ENCODE assay signal across 19 cellular contexts in the genomic region with DNA sequence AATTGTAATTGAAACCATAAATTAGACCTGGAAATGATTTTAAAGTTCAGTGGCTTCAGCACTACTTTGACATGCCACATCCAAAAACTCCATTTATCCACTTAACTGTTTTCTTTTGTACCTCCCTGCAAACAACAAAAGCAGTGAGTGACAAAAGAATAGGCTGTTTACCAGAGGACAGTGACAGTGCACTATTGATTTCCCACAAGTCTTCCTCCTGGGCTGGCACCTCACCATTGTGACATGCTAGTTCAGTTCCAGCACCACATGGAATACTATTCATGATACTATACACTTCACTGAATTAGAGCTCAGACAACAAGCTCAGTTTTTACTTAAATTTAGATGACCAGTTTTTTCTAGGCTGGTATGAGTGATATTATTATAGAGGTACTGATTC. TPM values are rescaled to one million over a fixed set of nuclear protein-coding genes. Genes with fewer than 3 reads are reported as not detected.
DNase-seq lines count a peak whose midpoint lies in the region; ATAC-seq and TF ChIP-seq lines count a peak whose summit lies in the region.
"Had no signal": no experiment of that assay in that cellular context is flagged by ENCODE, and none has a peak within 500 bp of the region (broad histone marks: within the 10 kb centered on the region; RNA-seq: fewer than 3 reads in every experiment).

No MANE protein-coding gene starts in this region.

- POLR2A ChIA-PET in IMR-90 (lab: Charles Lee; ENCODE audit: unreplicated experiment): no interaction called here

- ATAC-seq in IMR-90 (ENCODE audit: low read depth) (no peak), GM18511 (IDR thresholded peaks at IDR 0.05; ENCODE audit: unreplicated experiment) (no peak)
- no peak for ATAC-seq in stimulated activated naive B cell treated with anti-CD40 and anti-IgM and Interleukin-4, amounts not matched to agents 10 μg/mL and 1 μg/mL and 100 μg/mL, for 72 hours (replicated peaks)
- ATAC-seq: CD8-positive, alpha-beta T cell; Right ventricle myocardium inferior had no signal

- H3F3A ChIP-seq in GM23248 (ENCODE audit: insufficient read depth): peaks cover 8% of the 10 kb centered on the region; the same call in 1 of the 2 replicates

- TF ChIP-seq RAD21 in IMR-90 (IDR thresholded peaks at IDR 0.05; ENCODE audit: low read length): no peak

- no peak overlapping the region for H3K4ac ChIP-seq in IMR-90 (ENCODE audit: low read depth, low read length)

- H3K18ac ChIP-seq in IMR-90 (ENCODE audit: low read depth, low read length): peak overlapping the region; percentile 95; the same call in 1 of the 2 replicates

- no peak overlapping the region for H3K4me3 Mint-ChIP-seq in stimulated activated naive B cell treated with anti-CD40 and anti-IgM and Interleukin-4, amounts not matched to agents 10 μg/mL and 1 μg/mL and 100 μg/mL, for 72 hours
- H3K4me3 Mint-ChIP-seq: CD8-positive, alpha-beta T cell had no signal

- H3K4me3 ChIP-seq in IMR-90 (ENCODE audit: insufficient read depth, low read depth, low read length) (no peak overlapping the region), GM23248 (no peak overlapping the region)
- H3K4me3 ChIP-seq: BLaER1 treated with 17β-estradiol and CSF1 and Interleukin-3, amounts not matched to agents 10 nM and 100 nM; MG63 had no signal

- H4K5ac ChIP-seq in IMR-90 (ENCODE audit: low read depth, low read length): peak overlapping the region; percentile 87; the same call in 1 of the 2 replicates

- H3K23ac ChIP-seq in IMR-90 (ENCODE audit: low read depth, low read length): no peak overlapping the region

- H3K27ac ChIP-seq in IMR-90 (ENCODE audit: insufficient read depth, low read length): no peak overlapping the region
- no peak overlapping the region for H3K27ac ChIP-seq in GM23248
- H3K27ac ChIP-seq: BLaER1 treated with 17β-estradiol and CSF1 and Interleukin-3, amounts not matched to agents 10 nM and 100 nM had no signal

- H3K9me3 ChIP-seq in IMR-90 (ENCODE audit: control insufficient read depth, insufficient read depth, low read length) (no peaks in the 10 kb centered on the region), GM23248 (ENCODE audit: low read depth) (no peaks in the 10 kb centered on the region)
- H3K9me3 ChIP-seq: MG63 had no signal

- intact Hi-C loops in IMR-90 (cut with micrococcal nuclease): no loop called here

- peaks cover 2% of the 10 kb centered on the region; the same call in 1 of the 2 replicates for H3K9me1 ChIP-seq in IMR-90 (ENCODE audit: insufficient read depth, low read length)

- H3K4me1 Mint-ChIP-seq in stimulated activated naive B cell treated with anti-CD40 and anti-IgM and Interleukin-4, amounts not matched to agents 10 μg/mL and 1 μg/mL and 100 μg/mL, for 72 hours: no peaks in the 10 kb centered on the region

- peaks cover 2% of the 10 kb centered on the region for H3K36me3 ChIP-seq in IMR-90 (ENCODE audit: control insufficient read depth, insufficient read depth, low read length)
- peaks cover 6% of the 10 kb centered on the region; the same call in 1 of the 2 replicates for H3K36me3 ChIP-seq in GM23248 (ENCODE audit: low read depth)
- H3K36me3 ChIP-seq: MG63 had no signal

- TF ChIP-seq POLR2A in IMR-90 (IDR thresholded peaks at IDR 0.05; ENCODE audit: low read depth, low read length): no peak

- peak overlapping the region; percentile 28 for H3K14ac ChIP-seq in IMR-90 (replicated peaks; ENCODE audit: low read depth, low read length)

- peaks cover 8 to 22% of the 10 kb centered on the region in 2 donors for H3K36me3 Mint-ChIP-seq in stimulated activated naive B cell treated with anti-CD40 and anti-IgM and Interleukin-4, amounts not matched to agents 10 μg/mL and 1 μg/mL and 100 μg/mL, for 72 hours

- peak overlapping the region; percentile 28; the same call in 1 of the 2 replicates for H2AK5ac ChIP-seq in IMR-90 (ENCODE audit: low read depth, low read length)

- in situ Hi-C loops in IMR-90 (cut with MboI; ENCODE audit: low sequenced_read_pairs) (no loop called here), GM23248 (cut with MboI) (no loop called here)

- H3K4me2 ChIP-seq in IMR-90 (ENCODE audit: low read depth, low read length): no peak overlapping the region
- H3K4me2 ChIP-seq in GM23248 (ENCODE audit: unreplicated experiment): no peak overlapping the region
- H3K4me2 ChIP-seq: BLaER1 treated with 17β-estradiol and CSF1 and Interleukin-3, amounts not matched to agents 10 nM and 100 nM had no signal

- no peak overlapping the region for H2AFZ ChIP-seq in IMR-90 (replicated peaks; ENCODE audit: low read length, poor library complexity)
- no peak overlapping the region for H2AFZ ChIP-seq in GM23248

- peak overlapping the region; percentile 76 for H2BK5ac ChIP-seq in IMR-90 (ENCODE audit: low read depth, low read length, poor library complexity, severe bottlenecking)

- H2AK9ac ChIP-seq in IMR-90 (replicated peaks; ENCODE audit: low read depth, low read length, poor library complexity): peak overlapping the region; percentile 81

- peaks cover 0 to 4% of the 10 kb centered on the region in 2 experiments; a peak in 3 of 4 replicates for H3K79me1 ChIP-seq in IMR-90 (ENCODE audit: low read depth in 1 of 2, low read length in 2 of 2)

- no peaks in the 10 kb centered on the region for H3K27me3 ChIP-seq in IMR-90 (ENCODE audit: control insufficient read depth, insufficient read depth, low read length)
- no peaks in the 10 kb centered on the region for H3K27me3 ChIP-seq in GM23248 (replicated peaks; ENCODE audit: insufficient read depth)
- H3K27me3 ChIP-seq: MG63 had no signal

- BruUV-seq in IMR-90 (replicated peaks; lab: Mats Ljungman, UMichigan): no TSS peak

- no peaks in the 10 kb centered on the region for H3K9me2 ChIP-seq in GM23248 (ENCODE audit: insufficient read depth)

- no peak overlapping the region for H3K9ac ChIP-seq in IMR-90 (ENCODE audit: low read depth, low read length)
- H3K9ac ChIP-seq in GM23248: no peak overlapping the region
- H3K9ac ChIP-seq: BLaER1 treated with 17β-estradiol and CSF1 and Interleukin-3, amounts not matched to agents 10 nM and 100 nM had no signal

- DNase-seq in IMR-90 (no peak), NCI-H345 (lab: John Stamatoyannopoulos, UW) (peak; percentile 40), inferior parietal cortex (ENCODE audit: extremely low spot score) (peak; percentile 7), putamen (ENCODE audit: low spot score) (peak; percentile 15), GM23248 (no peak)
- no peak for DNase-seq in stimulated activated CD4-positive, alpha-beta T cell treated with anti-CD3 and anti-CD28 coated beads, Interleukin-4, amount 100 ng/mL, for 4 hours
- DNase-seq in stimulated activated naive B cell treated with anti-CD40 and anti-IgM and Interleukin-4, amounts not matched to agents 10 μg/mL and 1 μg/mL and 100 μg/mL, for 72 hours: no peak
- DNase-seq: CD8-positive, alpha-beta T cell; H7; Kasumi-1; MG63; NCI-H1048; NCI-H146; NCI-H2081; NCI-H446 treated with DMSO at 0.1 percent for 48 hours; NCI-H774 had no signal

- dilution Hi-C loops in IMR-90 (cut with HindIII; ENCODE audit: low sequenced_read_pairs, unreplicated experiment): no loop called here

- H2BK15ac ChIP-seq in IMR-90 (ENCODE audit: low read depth, low read length): 0 out of 3 replicates have a peak overlapping the region, but pooled peaks have one; percentile 49

- 0 out of 2 replicates have a peak overlapping the region, but pooled peaks have one; percentile 63 for H2BK120ac ChIP-seq in IMR-90 (ENCODE audit: low read depth, low read length)

- peaks cover 0 to 7% of the 10 kb centered on the region in 2 donors for H3K9me3 Mint-ChIP-seq in stimulated activated naive B cell treated with anti-CD40 and anti-IgM and Interleukin-4, amounts not matched to agents 10 μg/mL and 1 μg/mL and 100 μg/mL, for 72 hours
- H3K9me3 Mint-ChIP-seq: CD8-positive, alpha-beta T cell had no signal

- H3K4me1 ChIP-seq in IMR-90 (ENCODE audit: control insufficient read depth, insufficient read depth, low read length) (peaks cover 4% of the 10 kb centered on the region), GM23248 (ENCODE audit: insufficient read depth) (peaks cover 30% of the 10 kb centered on the region)
- H3K4me1 ChIP-seq: BLaER1 treated with 17β-estradiol and CSF1 and Interleukin-3, amounts not matched to agents 10 nM and 100 nM had no signal

- peaks cover 6% of the 10 kb centered on the region; the same call in 1 of the 2 replicates for H3K79me2 ChIP-seq in GM23248 (ENCODE audit: insufficient read depth)

- H4K8ac ChIP-seq in IMR-90 (ENCODE audit: low read depth in 2 of 2, low read length in 2 of 2): no peak overlapping the region

- H4K91ac ChIP-seq in IMR-90 (ENCODE audit: insufficient read depth, low read depth, low read length): no peak overlapping the region

- no peaks in the 10 kb centered on the region for H4K20me1 ChIP-seq in IMR-90 (ENCODE audit: insufficient read depth, low read length)
- no peaks in the 10 kb centered on the region for H4K20me1 ChIP-seq in GM23248 (ENCODE audit: insufficient read depth)
- H4K20me1 ChIP-seq: BLaER1 treated with 17β-estradiol and CSF1 and Interleukin-3, amounts not matched to agents 10 nM and 100 nM had no signal

- no peak for TF ChIP-seq CTCF in IMR-90 (conservative IDR thresholded peaks at IDR 0.05; ENCODE audit: low read depth, low read length)

- no peak overlapping the region for H3K56ac ChIP-seq in IMR-90 (ENCODE audit: extremely low read depth, insufficient read depth, low read length)

- H2BK20ac ChIP-seq in IMR-90 (ENCODE audit: low read depth, low read length): 0 out of 2 replicates have a peak overlapping the region, but pooled peaks have one; percentile 42

- H3K27me3 Mint-ChIP-seq in stimulated activated naive B cell treated with anti-CD40 and anti-IgM and Interleukin-4, amounts not matched to agents 10 μg/mL and 1 μg/mL and 100 μg/mL, for 72 hours: no peaks in the 10 kb centered on the region

- CTCF ChIA-PET in IMR-90 (lab: Yijun Ruan, JAX): no interaction called here

- H3K27ac Mint-ChIP-seq in stimulated activated naive B cell treated with anti-CD40 and anti-IgM and Interleukin-4, amounts not matched to agents 10 μg/mL and 1 μg/mL and 100 μg/mL, for 72 hours: no peak overlapping the region
- H3K27ac Mint-ChIP-seq: CD8-positive, alpha-beta T cell had no signal

RNA-seq across cellular contexts. Expression of gene MOSPD2, which starts 29.3 kb away (rescaled TPM):
- 22.2 and 27.8 TPM in 2 replicates for total RNA-seq in IMR-90 (2012; rRNA removed)
- polyA plus RNA-seq in IMR-90 (2012; rRNA removed) (11.1 and 14.1 TPM in 2 replicates), GM23248 (2016; fragmentation: Nextera tagmentation; extraction: Ambion mirVana) (27.9 and 31.0 TPM in 2 replicates)
- polyA plus RNA-seq in IMR-90 (2012; cell fraction: cytosol; rRNA removed): 1.1 and 2.2 TPM in 2 replicates
- polyA plus RNA-seq in IMR-90 (2012; cell fraction: nucleus; rRNA removed; ENCODE audit: low replicate concordance): 2.0 and 32.7 TPM in 2 replicates
- total RNA-seq in GM23248 (2014; rRNA removed; shearing (Covaris generic)): 28.5 and 29.7 TPM in 2 replicates

RNA-seq across cellular contexts. Expression of gene FANCB, which starts 29.7 kb away (rescaled TPM):
- 7.7 and 14.4 TPM in 2 replicates for total RNA-seq in IMR-90 (2012; rRNA removed)
- polyA plus RNA-seq in IMR-90 (2012; rRNA removed) (1.6 and 2.5 TPM in 2 replicates), GM23248 (2016; fragmentation: Nextera tagmentation; extraction: Ambion mirVana) (4.2 and 4.8 TPM in 2 replicates)
- polyA plus RNA-seq in IMR-90 (2012; cell fraction: cytosol; rRNA removed): 0.05 and 0.18 TPM in 2 replicates
- polyA plus RNA-seq in IMR-90 (2012; cell fraction: nucleus; rRNA removed; ENCODE audit: low replicate concordance): 0.24 and 2.6 TPM in 2 replicates
- 6.4 and 9.7 TPM in 2 replicates for total RNA-seq in GM23248 (2014; rRNA removed; shearing (Covaris generic))

Comparison
In these comparisons a context has a peak if more than half of its experiments do, and no peak if none do; other contexts are left out.
1. DNase-seq: peak in NCI-H345 (single experiment), inferior parietal cortex (single experiment) and putamen (single experiment); none in IMR-90 (single experiment), stimulated activated CD4-positive, alpha-beta T cell treated with anti-CD3 and anti-CD28 coated beads, Interleukin-4, amount 100 ng/mL, for 4 hours (0 of 2), GM23248 (single experiment) and stimulated activated naive B cell treated with anti-CD40 and anti-IgM and Interleukin-4, amounts not matched to agents 10 μg/mL and 1 μg/mL and 100 μg/mL, for 72 hours (single experiment).